In the genomic region with DNA sequence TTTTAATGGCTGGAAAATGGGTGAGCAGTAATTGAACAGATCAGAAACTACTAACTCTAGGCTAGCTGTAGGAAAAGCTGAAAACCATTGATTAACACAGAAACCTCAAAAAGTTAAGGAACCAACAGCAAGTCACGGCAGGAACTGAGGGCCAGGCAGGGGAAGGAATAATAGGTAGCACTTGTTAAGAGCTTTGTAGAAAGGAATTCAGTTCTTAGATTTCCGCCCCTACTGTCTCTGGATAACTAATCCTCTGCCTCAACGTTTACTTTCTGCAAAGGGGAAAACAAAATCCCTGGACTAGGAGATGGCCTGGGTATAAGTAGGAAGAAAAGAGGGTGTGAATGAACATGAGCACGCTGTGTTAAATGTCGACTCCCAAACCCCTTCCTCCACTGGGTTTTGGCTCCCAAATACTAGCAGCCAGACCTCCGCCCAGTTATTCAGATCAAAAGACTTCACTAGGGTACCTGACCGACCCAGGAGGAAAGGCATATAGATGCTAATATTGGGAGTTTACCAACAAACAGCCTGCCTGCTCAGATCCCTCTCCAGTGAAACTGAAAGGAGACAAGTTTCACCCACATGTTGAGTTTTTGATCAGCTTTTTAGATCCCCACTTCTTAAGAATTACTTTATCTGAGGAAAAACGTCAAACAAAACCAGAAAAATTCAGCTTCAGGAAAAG, we compare ENCODE assay signal across 12 cellular contexts. TPM values are rescaled to one million over a fixed set of nuclear protein-coding genes. Genes with fewer than 3 reads are reported as not detected.
DNase-seq lines count a peak whose midpoint lies in the region; ATAC-seq and TF ChIP-seq lines count a peak whose summit lies in the region.
"Had no signal": no experiment of that assay in that cellular context is flagged by ENCODE, and none has a peak within 500 bp of the region (broad histone marks: within the 10 kb centered on the region; RNA-seq: fewer than 3 reads in every experiment).

No MANE protein-coding gene starts in this region.

- TF ChIP-seq EP300 in SK-N-SH (IDR thresholded peaks at IDR 0.05; ENCODE audit: borderline replicate concordance in 1 of 2, low read depth in 1 of 2, low read length in 1 of 2), result no peak

- peak; percentile 67 for ATAC-seq in GM18909 (IDR thresholded peaks at IDR 0.05; ENCODE audit: poor library complexity, unreplicated experiment)

- H3K27me3 Mint-ChIP-seq in endodermal cell (ENCODE audit: insufficient read depth), result no peaks in the 10 kb centered on the region

- TF ChIP-seq CTCF in KMS-11 (conservative IDR thresholded peaks at IDR 0.05; ENCODE audit: low read depth, low read length), result no peak
- no peak for TF ChIP-seq CTCF in endodermal cell (conservative IDR thresholded peaks at IDR 0.05)
- TF ChIP-seq CTCF in SK-N-SH (IDR thresholded peaks at IDR 0.05), result no peak

- H3K4me2 ChIP-seq in BLaER1 treated with 17β-estradiol and CSF1 and Interleukin-3, amounts not matched to agents 10 nM and 100 nM, result peak overlapping the region in 10 of 11 experiments; percentile 3 to 41 (median 12); a peak in 10 of 22 replicates
- peak overlapping the region; percentile 85 for H3K4me2 ChIP-seq in KMS-11
- H3K4me2 ChIP-seq in SK-N-SH, result no peak overlapping the region
- H3K4me2 ChIP-seq: hepatocyte had no signal

- no peak overlapping the region for H3K4me3 ChIP-seq in BLaER1 treated with 17β-estradiol and CSF1 and Interleukin-3, amounts not matched to agents 10 nM and 100 nM
- no peak overlapping the region for H3K4me3 ChIP-seq in KMS-11 (IDR thresholded peaks at IDR 0.05; ENCODE audit: insufficient read depth, low read depth, low read length)
- H3K4me3 ChIP-seq in endodermal cell (ENCODE audit: low read length), result peak overlapping the region; percentile 50
- no peak overlapping the region for H3K4me3 ChIP-seq in SK-N-SH (ENCODE audit: low read depth in 2 of 2, low read length in 1 of 2)
- H3K4me3 ChIP-seq: hepatocyte, MG63, stomach had no signal

- DNase-seq in endodermal cell (peak; percentile 71), SKM-1 treated with dmso at 0.1 percent for 144 hours (lab: John Stamatoyannopoulos, UW; ENCODE audit: unreplicated experiment) (no peak), AG20443 (ENCODE audit: low spot score) (no peak), SK-N-SH (no peak), ureter (ENCODE audit: low spot score) (no peak)
- DNase-seq: MG63, NCI-H524, stomach had no signal

- H2AFZ ChIP-seq in KMS-11 (ENCODE audit: low read depth) (no peak overlapping the region), SK-N-SH (ENCODE audit: low read depth) (no peak overlapping the region)
- H2AFZ ChIP-seq: hepatocyte had no signal

- H4K20me1 ChIP-seq in BLaER1 treated with 17β-estradiol and CSF1 and Interleukin-3, amounts not matched to agents 10 nM and 100 nM, result peaks cover 62 to 100% (median 98%) of the 10 kb centered on the region in 11 experiments
- H4K20me1 ChIP-seq in KMS-11 (ENCODE audit: insufficient read depth) (0 out of 2 replicates have a peak, but pooled peaks cover 16% of the 10 kb centered on the region), SK-N-SH (ENCODE audit: insufficient read depth) (peaks cover 99% of the 10 kb centered on the region)

- H3K27ac ChIP-seq in BLaER1 treated with 17β-estradiol and CSF1 and Interleukin-3, amounts not matched to agents 10 nM and 100 nM, result no peak overlapping the region
- peak overlapping the region; percentile 64 for H3K27ac ChIP-seq in KMS-11
- no peak overlapping the region for H3K27ac ChIP-seq in endodermal cell (ENCODE audit: low read depth, low read length)
- no peak overlapping the region for H3K27ac ChIP-seq in SK-N-SH (ENCODE audit: low read depth in 2 of 2, low read length in 1 of 2)
- H3K27ac ChIP-seq: hepatocyte, stomach had no signal

- WGBS in endodermal cell (ENCODE audit: insufficient coverage in 1 of 2, insufficient read length in 1 of 2), 2 experiments, result 22 to 26% methylated on average over 5 to 8 of the region's 8 CpGs
- WGBS in SK-N-SH (ENCODE audit: low lambda C conversion rate), result 94% methylated on average over 8 of the region's 8 CpGs

- H3K36me3 ChIP-seq in BLaER1 treated with 17β-estradiol and CSF1 and Interleukin-3, amounts not matched to agents 10 nM and 100 nM, result peaks cover 9 to 44% (median 29%) of the 10 kb centered on the region in 11 experiments; a peak in 19 of 22 replicates
- H3K36me3 ChIP-seq in KMS-11 (ENCODE audit: insufficient read depth), result no peaks in the 10 kb centered on the region
- H3K36me3 ChIP-seq in endodermal cell (ENCODE audit: control insufficient read depth, insufficient read depth, low read length), result peaks cover 54% of the 10 kb centered on the region
- H3K36me3 ChIP-seq in SK-N-SH (replicated peaks in 1 of 2; ENCODE audit: control insufficient read depth in 1 of 2, insufficient read depth in 2 of 2, low read length in 1 of 2), result no peaks in the 10 kb centered on the region
- H3K36me3 ChIP-seq: stomach had no signal

- H3K9ac ChIP-seq in BLaER1 treated with 17β-estradiol and CSF1 and Interleukin-3, amounts not matched to agents 10 nM and 100 nM, result no peak overlapping the region
- H3K9ac ChIP-seq in KMS-11 (peak overlapping the region; percentile 32; the same call in 1 of the 2 replicates), endodermal cell (ENCODE audit: extremely low read depth, low read length, poor library complexity, severe bottlenecking) (no peak overlapping the region), SK-N-SH (no peak overlapping the region)

- no peaks in the 10 kb centered on the region for H3K9me2 ChIP-seq in SK-N-SH

- H3K9me3 ChIP-seq in BLaER1 treated with 17β-estradiol and CSF1 and Interleukin-3, amounts not matched to agents 10 nM and 100 nM (replicated peaks in 1 of 11), result peaks cover 0 to 7% (median 0%) of the 10 kb centered on the region in 11 experiments; a peak in 2 of 22 replicates
- H3K9me3 ChIP-seq in endodermal cell (ENCODE audit: control insufficient read depth, low read length) (no peaks in the 10 kb centered on the region), SK-N-SH (no peaks in the 10 kb centered on the region)
- H3K9me3 ChIP-seq: MG63, stomach had no signal

- peaks cover 3% of the 10 kb centered on the region for H3F3A ChIP-seq in SK-N-SH (replicated peaks; ENCODE audit: insufficient read depth)

- H3K79me2 ChIP-seq in KMS-11 (ENCODE audit: insufficient read depth, low read depth) (peaks cover 100% of the 10 kb centered on the region), SK-N-SH (ENCODE audit: insufficient read depth) (peaks cover 100% of the 10 kb centered on the region)

- H3K36me3 Mint-ChIP-seq in endodermal cell (ENCODE audit: low read depth), result no peaks in the 10 kb centered on the region

- peaks cover 11 to 39% (median 21%) of the 10 kb centered on the region in 10 experiments for H3K4me1 ChIP-seq in BLaER1 treated with 17β-estradiol and CSF1 and Interleukin-3, amounts not matched to agents 10 nM and 100 nM
- H3K4me1 ChIP-seq in KMS-11 (ENCODE audit: low read depth, poor library complexity, severe bottlenecking) (peaks cover 73% of the 10 kb centered on the region), endodermal cell (ENCODE audit: control insufficient read depth, insufficient read depth, low read length) (peaks cover 33% of the 10 kb centered on the region), SK-N-SH (ENCODE audit: control insufficient read depth in 1 of 2, insufficient read depth in 2 of 2, low read depth in 1 of 2, low read length in 1 of 2) (peaks cover 0 to 18% of the 10 kb centered on the region in 2 experiments; a peak in 3 of 4 replicates)

- H3K27me3 ChIP-seq in BLaER1 treated with 17β-estradiol and CSF1 and Interleukin-3, amounts not matched to agents 10 nM and 100 nM, result no peaks in the 10 kb centered on the region
- H3K27me3 ChIP-seq in KMS-11 (ENCODE audit: insufficient read depth, low read depth) (no peaks in the 10 kb centered on the region), endodermal cell (ENCODE audit: control insufficient read depth, insufficient read depth, low read length, poor library complexity, severe bottlenecking) (no peaks in the 10 kb centered on the region), SK-N-SH (ENCODE audit: insufficient read depth) (no peaks in the 10 kb centered on the region)
- H3K27me3 ChIP-seq: hepatocyte, MG63, stomach had no signal

- POLR2A ChIA-PET in SK-N-SH (lab: Yijun Ruan, JAX), result interaction anchor here (1.6 kb wide), 1 partner anchor 13 kb away, joined by 3 read pairs; no protein-coding TSS in a partner anchor

- CTCF ChIA-PET in SK-N-SH (lab: Yijun Ruan, JAX), result interaction anchor here (1.0 kb wide), 1 partner anchor 90 kb away, joined by 3 read pairs; no protein-coding TSS in a partner anchor

- TF ChIP-seq RAD21 in SK-N-SH (IDR thresholded peaks at IDR 0.05; ENCODE audit: low read length), result no peak

- peak overlapping the region; percentile 11 for H3K27ac Mint-ChIP-seq in endodermal cell

- peak overlapping the region; percentile 2 for H3K4me3 Mint-ChIP-seq in endodermal cell

- no peaks in the 10 kb centered on the region for H3K9me3 Mint-ChIP-seq in endodermal cell

- H3K4me1 Mint-ChIP-seq in endodermal cell, result peaks cover 74% of the 10 kb centered on the region

TF ChIP-seq in SK-N-SH, 30 proteins besides CTCF, POLR2A, EP300 and RAD21 (continues in another document):
- TF ChIP-seq YY1 (IDR thresholded peaks at IDR 0.05; ENCODE audit: low read depth), result no peak
- no peak for TF ChIP-seq GABPA (IDR thresholded peaks at IDR 0.05; ENCODE audit: low read depth)
- TF ChIP-seq RFX5 (IDR thresholded peaks at IDR 0.05; ENCODE audit: low read length), result no peak
- no peak for TF ChIP-seq GATA2 (CRISPR knock-in tag; IDR thresholded peaks at IDR 0.05)
- TF ChIP-seq FOXM1 (IDR thresholded peaks at IDR 0.05; ENCODE audit: low read depth), result no peak
- no peak for TF ChIP-seq RXRA (IDR thresholded peaks at IDR 0.05; ENCODE audit: borderline replicate concordance, low read depth)
- TF ChIP-seq TAF1 (IDR thresholded peaks at IDR 0.05; ENCODE audit: borderline replicate concordance, low read depth, low read length), result no peak
- TF ChIP-seq NFIC (IDR thresholded peaks at IDR 0.05; ENCODE audit: borderline replicate concordance), result no peak

RNA-seq across cellular contexts. Expression of a gene that starts 12.4 kb away (rescaled TPM):
- total RNA-seq in endodermal cell, result 100 to 1,000 TPM; 156 to 189 TPM
- polyA plus RNA-seq in endodermal cell (2013, experiment 1 of 2), result 69.1 TPM
- 67.2 TPM for polyA plus RNA-seq in endodermal cell (2013, experiment 2 of 2)
- 36.3 and 45.1 TPM in 2 replicates for polyA plus RNA-seq in SK-N-SH (2012; rRNA removed)
- polyA plus RNA-seq in SK-N-SH (2012; cell fraction: cytosol; rRNA removed), result 55.8 and 59.9 TPM in 2 replicates
- polyA plus RNA-seq in SK-N-SH (2012; cell fraction: nucleus; rRNA removed), result 11.6 and 25.2 TPM in 2 replicates
- total RNA-seq in ureter, result 128 TPM
